Comparison of ENCODE assay signal across 9 cellular contexts in the genomic region with DNA sequence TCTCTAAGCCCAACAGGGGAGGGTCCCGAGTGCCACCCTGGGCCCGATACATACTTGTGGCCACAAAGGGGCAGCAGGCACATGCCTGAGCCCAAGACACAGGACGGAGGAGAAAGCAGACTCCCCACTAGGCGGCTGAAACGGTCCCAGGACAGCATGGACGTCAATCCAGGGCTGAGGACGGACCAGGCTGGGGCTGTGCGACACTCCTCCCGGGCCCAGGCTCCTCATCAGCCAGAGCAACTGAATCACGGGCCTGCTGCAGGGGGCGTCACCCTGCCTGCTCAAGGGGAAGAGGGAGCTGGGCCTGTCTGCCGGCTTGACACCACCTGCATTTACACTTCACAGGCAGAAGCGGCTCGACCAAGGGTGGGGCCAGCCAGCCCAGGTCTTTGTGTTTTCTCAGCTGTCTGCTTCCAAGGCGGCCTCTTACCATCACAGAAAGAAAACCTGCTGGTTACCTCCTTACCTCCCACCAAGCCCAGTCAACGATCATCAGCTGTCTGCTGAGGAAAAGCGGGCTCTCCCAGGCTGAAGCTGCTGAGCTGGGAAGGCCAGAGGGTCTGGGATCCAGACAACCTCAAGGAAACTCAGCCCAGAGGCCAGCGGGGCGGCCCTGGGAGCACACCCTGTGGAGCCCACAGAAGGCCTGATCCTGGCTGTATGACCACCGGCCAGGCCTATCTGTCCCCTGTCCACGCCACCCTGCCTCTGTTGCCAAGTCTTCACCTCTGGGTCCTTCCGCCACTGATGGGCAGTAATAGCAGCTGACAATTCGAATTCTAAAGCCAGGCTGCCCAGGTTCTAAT. TPM values are rescaled to one million over a fixed set of nuclear protein-coding genes. Genes with fewer than 3 reads are reported as not detected.
DNase-seq lines count a peak whose midpoint lies in the region; ATAC-seq and TF ChIP-seq lines count a peak whose summit lies in the region.
"Had no signal": no experiment of that assay in that cellular context is flagged by ENCODE, and none has a peak within 500 bp of the region (broad histone marks: within the 10 kb centered on the region; RNA-seq: fewer than 3 reads in every experiment).

No MANE protein-coding gene starts in this region.

- CTCF ChIA-PET in AG04450 (lab: Charles Lee), result no interaction called here

- H3K27ac ChIP-seq in AG04450 (ENCODE audit: low read depth, low read length), result no peak overlapping the region
- H3K27ac ChIP-seq in WERI-Rb-1, result no peak overlapping the region

- H3K4me3 ChIP-seq in AG04450 (ENCODE audit: low read depth, low read length) (no peak overlapping the region), WERI-Rb-1 (ENCODE audit: low read depth, low read length) (no peak overlapping the region)

- H3K36me3 ChIP-seq in WERI-Rb-1, result no peaks in the 10 kb centered on the region

- DNase-seq in AG04450 (ENCODE audit: low read depth, low spot score) (no peak), HT-29 (ENCODE audit: low spot score) (peak; percentile 58), WERI-Rb-1 (peak; percentile 93), left colon (peak; percentile 53 to 64), AML-193 (lab: John Stamatoyannopoulos, UW) (no peak), foreskin melanocyte (no peak)
- DNase-seq in activated CD4-positive, alpha-beta T cell treated with anti-CD3 and anti-CD28 coated beads, Interleukin-2, amount 50 U/mL, for 48 hours, result no peak
- DNase-seq: activated CD8-positive, alpha-beta memory T cell treated with anti-CD3 and anti-CD28 coated beads, Interleukin-2, amount 50 U/mL, for 4 hours had no signal

- intact Hi-C loops in left colon (cut with DNase I, micrococcal nuclease), result no loop called here

- POLR2A ChIA-PET in AG04450 (lab: Yijun Ruan, JAX), result no interaction called here

- TF ChIP-seq CTCF in AG04450 (IDR thresholded peaks at IDR 0.05; ENCODE audit: low read depth, low read length) (peak; percentile 23), WERI-Rb-1 (IDR thresholded peaks at IDR 0.05; ENCODE audit: low read depth, low read length) (peak; percentile 97)

- peak; percentile 97 for ATAC-seq in left colon
- no peak for ATAC-seq in HG03025 (IDR thresholded peaks at IDR 0.05; ENCODE audit: low FRiP score, unreplicated experiment)

- H3K27me3 ChIP-seq in AG04450 (ENCODE audit: control insufficient read depth, insufficient read depth, low read length) (no peaks in the 10 kb centered on the region), WERI-Rb-1 (ENCODE audit: insufficient read depth, low read depth, severe bottlenecking) (no peaks in the 10 kb centered on the region)

- H3K9me3 ChIP-seq in AG04450 (ENCODE audit: control insufficient read depth, insufficient read depth, low read length), result no peaks in the 10 kb centered on the region
- H3K9me3 ChIP-seq in WERI-Rb-1 (ENCODE audit: severe bottlenecking), result no peaks in the 10 kb centered on the region

RNA-seq across cellular contexts. Expression of gene KIFC3, which starts 26.4 kb away (rescaled TPM):
- polyA plus RNA-seq in AG04450 (2011; rRNA removed), result 24.4 and 31.2 TPM in 2 replicates
- polyA minus RNA-seq in AG04450 (2011; rRNA and poly(A)+ RNA removed), result 34.6 and 56.5 TPM in 2 replicates
- 37.8 and 43.4 TPM in 2 replicates for total RNA-seq in HT-29 (2014; rRNA removed; shearing (Covaris generic))
- 1 to 10 TPM; 4.3 to 5.6 TPM for total RNA-seq in left colon

RNA-seq across cellular contexts. Expression of gene KATNB1, which starts 40.3 kb away (rescaled TPM):
- polyA plus RNA-seq in AG04450 (2011; rRNA removed), result 10.7 and 15.1 TPM in 2 replicates
- polyA minus RNA-seq in AG04450 (2011; rRNA and poly(A)+ RNA removed), result 14.8 and 15.0 TPM in 2 replicates
- 80.2 and 92.7 TPM in 2 replicates for total RNA-seq in HT-29 (2014; rRNA removed; shearing (Covaris generic))
- 10 to 100 TPM; 17.2 to 18.1 TPM for total RNA-seq in left colon

Comparison
In these comparisons a context has a peak if more than half of its experiments do, and no peak if none do; other contexts are left out.
1. DNase-seq: peak in HT-29 (single experiment), WERI-Rb-1 (single experiment) and left colon (2 of 2); none in AG04450 (single experiment), AML-193 (0 of 2), foreskin melanocyte (single experiment) and activated CD4-positive, alpha-beta T cell treated with anti-CD3 and anti-CD28 coated beads, Interleukin-2, amount 50 U/mL, for 48 hours (0 of 2).